In genomic region chr5:57276353-57276752, GRCh38 we compare ENCODE assay signal across 23 cellular contexts.
"Had no signal": no experiment of that assay in that cellular context is flagged by ENCODE, and none has a peak within 500 bp of the region (broad histone marks: within the 10 kb centered on the region; RNA-seq: fewer than 3 reads in every experiment).

No MANE protein-coding gene starts in this region.

- H3K9me3 Mint-ChIP-seq: activated naive CD4-positive, alpha-beta T cell treated with anti-CD3 and anti-CD28 coated beads, Interleukin-2, amount 10 ng/mL, durations not matched to agents 7 days and 5 days; activated T-cell treated with anti-CD3 and anti-CD28 coated beads, Interleukin-2, amount 50 U/mL, for 72 hours; naive thymus-derived CD8-positive, alpha-beta T cell; stimulated activated memory B cell treated with anti-CD40 and anti-IgM and Interleukin-4, amounts not matched to agents 10 μg/mL and 1 μg/mL and 100 μg/mL, for 72 hours had no signal

- H3K4me2 ChIP-seq: hepatocyte, smooth muscle cell had no signal

- H3K36me3 Mint-ChIP-seq: activated naive CD4-positive, alpha-beta T cell treated with anti-CD3 and anti-CD28 coated beads, Interleukin-2, amount 10 ng/mL, durations not matched to agents 7 days and 5 days; stimulated activated memory B cell treated with anti-CD40 and anti-IgM and Interleukin-4, amounts not matched to agents 10 μg/mL and 1 μg/mL and 100 μg/mL, for 72 hours had no signal

- H3K79me2 ChIP-seq: hepatocyte, parathyroid adenoma had no signal

- ATAC-seq: gastroesophageal sphincter; left cardiac atrium; left ventricle myocardium superior; naive thymus-derived CD8-positive, alpha-beta T cell; psoas muscle; stimulated activated memory B cell treated with anti-CD40 and anti-IgM and Interleukin-4, amounts not matched to agents 10 μg/mL and 1 μg/mL and 100 μg/mL, for 72 hours had no signal

- H3K27ac Mint-ChIP-seq: activated naive CD4-positive, alpha-beta T cell treated with anti-CD3 and anti-CD28 coated beads, Interleukin-2, amount 10 ng/mL, durations not matched to agents 7 days and 5 days; activated T-cell treated with anti-CD3 and anti-CD28 coated beads, Interleukin-2, amount 50 U/mL, for 72 hours; stimulated activated memory B cell treated with anti-CD40 and anti-IgM and Interleukin-4, amounts not matched to agents 10 μg/mL and 1 μg/mL and 100 μg/mL, for 72 hours had no signal

- H3K27ac ChIP-seq: gastroesophageal sphincter, hepatocyte, parathyroid adenoma, psoas muscle, right atrium auricular region, transverse colon, VCaP had no signal

- H3K4me1 Mint-ChIP-seq: activated naive CD4-positive, alpha-beta T cell treated with anti-CD3 and anti-CD28 coated beads, Interleukin-2, amount 10 ng/mL, durations not matched to agents 7 days and 5 days; naive thymus-derived CD8-positive, alpha-beta T cell; neural crest cell; stimulated activated memory B cell treated with anti-CD40 and anti-IgM and Interleukin-4, amounts not matched to agents 10 μg/mL and 1 μg/mL and 100 μg/mL, for 72 hours had no signal

- DNase-seq: activated CD4-positive, alpha-beta T cell treated with anti-CD3 and anti-CD28 coated beads, Interleukin-2, amount 50 U/mL, for 1 hour; activated CD4-positive, CD25-positive, alpha-beta regulatory T cell treated with anti-CD3 and anti-CD28 coated beads, Interleukin-2, amount 50 U/mL, for 72 hours; activated effector memory CD4-positive, alpha-beta T cell treated with Interleukin-2 at 50 U/mL for 16 hours; activated naive CD4-positive, alpha-beta T cell treated with anti-CD3 and anti-CD28 coated beads, Interleukin-2, amount 10 ng/mL, durations not matched to agents 7 days and 5 days; activated T-cell treated with anti-CD3 and anti-CD28 coated beads for 4 hours; activated T-cell treated with anti-CD3 and anti-CD28 coated beads, Interleukin-2, amount 50 U/mL, for 72 hours; amygdala; caudate nucleus; islet precursor cell; left cardiac atrium; left ventricle myocardium superior; naive thymus-derived CD8-positive, alpha-beta T cell; occipital lobe; psoas muscle; transverse colon had no signal

- H3K27me3 Mint-ChIP-seq: stimulated activated memory B cell treated with anti-CD40 and anti-IgM and Interleukin-4, amounts not matched to agents 10 μg/mL and 1 μg/mL and 100 μg/mL, for 72 hours had no signal

- H3K4me3 Mint-ChIP-seq: activated naive CD4-positive, alpha-beta T cell treated with anti-CD3 and anti-CD28 coated beads, Interleukin-2, amount 10 ng/mL, durations not matched to agents 7 days and 5 days; activated T-cell treated with anti-CD3 and anti-CD28 coated beads, Interleukin-2, amount 50 U/mL, for 72 hours; naive thymus-derived CD8-positive, alpha-beta T cell; neural crest cell; stimulated activated memory B cell treated with anti-CD40 and anti-IgM and Interleukin-4, amounts not matched to agents 10 μg/mL and 1 μg/mL and 100 μg/mL, for 72 hours had no signal

- H2AFZ ChIP-seq: hepatocyte, parathyroid adenoma had no signal

- H3K4me1 ChIP-seq: gastroesophageal sphincter, parathyroid adenoma, psoas muscle, right atrium auricular region had no signal

- H3K36me3 ChIP-seq: gastroesophageal sphincter, right atrium auricular region, transverse colon had no signal

- H3K27me3 ChIP-seq: gastroesophageal sphincter, hepatocyte, right atrium auricular region, transverse colon had no signal

- H3K4me3 ChIP-seq: gastroesophageal sphincter, hepatocyte, psoas muscle, right atrium auricular region, smooth muscle cell, transverse colon had no signal
